1 cellular context compared by ENCODE assay signal in the genomic region with DNA sequence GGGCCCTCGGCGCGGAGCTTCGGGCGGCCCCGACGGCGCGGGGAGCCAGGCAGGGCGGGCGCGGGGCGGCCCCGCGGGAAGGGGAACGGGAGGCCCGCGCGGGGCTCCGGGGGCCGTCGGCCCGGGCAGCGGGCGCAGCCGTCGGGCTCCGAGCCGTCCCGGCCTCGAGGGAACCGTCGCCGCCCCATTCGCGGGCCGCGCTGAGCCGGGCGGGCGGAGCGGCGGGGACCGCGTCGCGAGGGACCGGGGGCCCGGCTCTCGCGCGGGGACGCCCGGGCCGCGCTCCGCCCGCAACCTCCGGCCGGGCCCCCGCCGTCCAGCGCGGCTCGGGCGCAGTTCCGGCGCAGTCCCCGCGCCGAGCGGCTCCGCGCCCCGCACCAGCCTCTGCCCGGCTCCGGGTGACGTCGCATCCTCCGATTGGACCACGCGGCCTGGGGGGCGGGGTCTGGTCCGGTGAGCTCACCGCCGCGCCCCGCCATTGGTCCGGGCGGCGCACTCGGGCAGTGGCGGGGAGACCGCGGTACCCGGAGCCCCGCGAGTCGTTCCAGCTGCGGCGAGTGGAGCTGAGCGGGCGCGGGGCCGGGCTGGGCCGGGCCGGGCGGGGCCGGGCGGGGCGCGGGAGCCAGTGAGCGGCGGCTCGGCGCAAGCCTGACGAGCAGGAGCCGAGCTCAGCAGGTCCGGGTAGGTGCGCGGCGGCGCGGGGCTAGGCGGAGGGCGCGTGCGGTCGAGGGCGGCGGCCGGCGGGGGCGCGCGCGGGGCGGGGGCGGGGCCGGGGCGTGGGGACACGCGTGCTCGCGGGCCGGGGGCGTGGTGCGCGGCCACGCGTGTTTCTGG.
TF ChIP-seq lines count a peak whose summit lies in the region.

No MANE protein-coding gene starts in this region.

TF ChIP-seq in SK-N-SH, 30 proteins besides CTCF, POLR2A, EP300 and RAD21 (continued from another document):
- TF ChIP-seq, protein P1, sequence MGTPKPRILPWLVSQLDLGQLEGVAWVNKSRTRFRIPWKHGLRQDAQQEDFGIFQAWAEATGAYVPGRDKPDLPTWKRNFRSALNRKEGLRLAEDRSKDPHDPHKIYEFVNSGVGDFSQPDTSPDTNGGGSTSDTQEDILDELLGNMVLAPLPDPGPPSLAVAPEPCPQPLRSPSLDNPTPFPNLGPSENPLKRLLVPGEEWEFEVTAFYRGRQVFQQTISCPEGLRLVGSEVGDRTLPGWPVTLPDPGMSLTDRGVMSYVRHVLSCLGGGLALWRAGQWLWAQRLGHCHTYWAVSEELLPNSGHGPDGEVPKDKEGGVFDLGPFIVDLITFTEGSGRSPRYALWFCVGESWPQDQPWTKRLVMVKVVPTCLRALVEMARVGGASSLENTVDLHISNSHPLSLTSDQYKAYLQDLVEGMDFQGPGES (IDR thresholded peaks at IDR 0.05; ENCODE audit: low read depth, low read length) = peak; percentile 49; the same call in 1 of the 2 replicates
- TF ChIP-seq RXRA (IDR thresholded peaks at IDR 0.05; ENCODE audit: borderline replicate concordance, low read depth) (no peak), CHD2 (IDR thresholded peaks at IDR 0.05; ENCODE audit: low read length, partially characterized antibody) (peak; percentile 40)
- TF ChIP-seq, protein P2, sequence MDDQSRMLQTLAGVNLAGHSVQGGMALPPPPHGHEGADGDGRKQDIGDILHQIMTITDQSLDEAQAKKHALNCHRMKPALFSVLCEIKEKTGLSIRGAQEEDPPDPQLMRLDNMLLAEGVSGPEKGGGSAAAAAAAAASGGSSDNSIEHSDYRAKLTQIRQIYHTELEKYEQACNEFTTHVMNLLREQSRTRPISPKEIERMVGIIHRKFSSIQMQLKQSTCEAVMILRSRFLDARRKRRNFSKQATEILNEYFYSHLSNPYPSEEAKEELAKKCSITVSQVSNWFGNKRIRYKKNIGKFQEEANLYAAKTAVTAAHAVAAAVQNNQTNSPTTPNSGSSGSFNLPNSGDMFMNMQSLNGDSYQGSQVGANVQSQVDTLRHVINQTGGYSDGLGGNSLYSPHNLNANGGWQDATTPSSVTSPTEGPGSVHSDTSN (IDR thresholded peaks at IDR 0.05) = no peak
- TF ChIP-seq, protein P3, sequence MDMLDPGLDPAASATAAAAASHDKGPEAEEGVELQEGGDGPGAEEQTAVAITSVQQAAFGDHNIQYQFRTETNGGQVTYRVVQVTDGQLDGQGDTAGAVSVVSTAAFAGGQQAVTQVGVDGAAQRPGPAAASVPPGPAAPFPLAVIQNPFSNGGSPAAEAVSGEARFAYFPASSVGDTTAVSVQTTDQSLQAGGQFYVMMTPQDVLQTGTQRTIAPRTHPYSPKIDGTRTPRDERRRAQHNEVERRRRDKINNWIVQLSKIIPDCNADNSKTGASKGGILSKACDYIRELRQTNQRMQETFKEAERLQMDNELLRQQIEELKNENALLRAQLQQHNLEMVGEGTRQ (IDR thresholded peaks at IDR 0.05; ENCODE audit: borderline replicate concordance, low read depth, low read length) = no peak
